8 cellular contexts compared by ENCODE assay signal in genomic region chr1:21324368-21325137, GRCh38. TPM values are rescaled to one million over a fixed set of nuclear protein-coding genes. Genes with fewer than 3 reads are reported as not detected.
DNase-seq lines count a peak whose midpoint lies in the region; ATAC-seq and TF ChIP-seq lines count a peak whose summit lies in the region.

No MANE protein-coding gene starts in this region.

- intact Hi-C loops in activated T-helper 2 cell treated with anti-CD3 and anti-CD28 coated beads, Interferon-gamma antibody, Interleukin-2, Interleukin-4, amounts not matched to agents 10 μg/mL and 5 μg/mL and 100 μg/mL, durations not matched to agents 14 hours and 24 hours and 36 hours (cut with micrococcal nuclease), result loop anchor here (1.0 kb wide), 3 partner anchors 10 to 30 kb away; no protein-coding TSS in a partner anchor

- in situ Hi-C loops in GM23248 (cut with MboI), result no loop called here

- no peaks in the 10 kb centered on the region for H3K9me3 ChIP-seq in GM23248 (ENCODE audit: low read depth)
- H3K9me3 ChIP-seq in gastroesophageal sphincter, result no peaks in the 10 kb centered on the region

- no peak for TF ChIP-seq CTCF in gastroesophageal sphincter (IDR thresholded peaks at IDR 0.05)

- peak overlapping the region; percentile 54 for H3K4me2 ChIP-seq in GM23248 (ENCODE audit: unreplicated experiment)

- H3K27me3 Mint-ChIP-seq in activated T-helper 2 cell treated with anti-CD3 and anti-CD28 coated beads, Interferon-gamma antibody, Interleukin-2, Interleukin-4, amounts not matched to agents 10 μg/mL and 5 μg/mL and 100 μg/mL, durations not matched to agents 14 hours and 24 hours and 36 hours (ENCODE audit: low read depth), result no peaks in the 10 kb centered on the region

- no peaks in the 10 kb centered on the region for H3K27me3 ChIP-seq in GM23248 (replicated peaks; ENCODE audit: insufficient read depth)
- no peaks in the 10 kb centered on the region for H3K27me3 ChIP-seq in gastroesophageal sphincter

- H3K36me3 Mint-ChIP-seq in activated T-helper 2 cell treated with anti-CD3 and anti-CD28 coated beads, Interferon-gamma antibody, Interleukin-2, Interleukin-4, amounts not matched to agents 10 μg/mL and 5 μg/mL and 100 μg/mL, durations not matched to agents 14 hours and 24 hours and 36 hours (ENCODE audit: low read depth), result peaks cover 24% of the 10 kb centered on the region

- H3K4me1 ChIP-seq in GM23248 (ENCODE audit: insufficient read depth), result peaks cover 59% of the 10 kb centered on the region
- peaks cover 4 to 95% (median 73%) of the 10 kb centered on the region in 3 donors for H3K4me1 ChIP-seq in gastroesophageal sphincter

- peak overlapping the region; percentile 60 for H3K4me3 Mint-ChIP-seq in activated T-helper 2 cell treated with anti-CD3 and anti-CD28 coated beads, Interferon-gamma antibody, Interleukin-2, Interleukin-4, amounts not matched to agents 10 μg/mL and 5 μg/mL and 100 μg/mL, durations not matched to agents 14 hours and 24 hours and 36 hours (ENCODE audit: low read depth)

- peaks cover 32% of the 10 kb centered on the region for H3F3A ChIP-seq in GM23248 (ENCODE audit: insufficient read depth)

- H3K9ac ChIP-seq in GM23248, result peak overlapping the region; percentile 67

- H3K27ac ChIP-seq in GM23248 (peak overlapping the region; percentile 91), gastroesophageal sphincter (peak overlapping the region; percentile 54 to 94 (median 86))

- H3K9me3 Mint-ChIP-seq in activated T-helper 2 cell treated with anti-CD3 and anti-CD28 coated beads, Interferon-gamma antibody, Interleukin-2, Interleukin-4, amounts not matched to agents 10 μg/mL and 5 μg/mL and 100 μg/mL, durations not matched to agents 14 hours and 24 hours and 36 hours, result no peaks in the 10 kb centered on the region

- H3K36me3 ChIP-seq in GM23248 (ENCODE audit: low read depth) (no peaks in the 10 kb centered on the region), gastroesophageal sphincter (no peaks in the 10 kb centered on the region)

- ATAC-seq in gastroesophageal sphincter, result peak; percentile 83

- no peak for TF ChIP-seq POLR2A in gastroesophageal sphincter (IDR thresholded peaks at IDR 0.05)

- H3K27ac Mint-ChIP-seq in activated T-helper 2 cell treated with anti-CD3 and anti-CD28 coated beads, Interferon-gamma antibody, Interleukin-2, Interleukin-4, amounts not matched to agents 10 μg/mL and 5 μg/mL and 100 μg/mL, durations not matched to agents 14 hours and 24 hours and 36 hours, result peak overlapping the region; percentile 93

- WGBS in GM23248 (ENCODE audit: low coverage in 1 of 2, low lambda C conversion rate in 2 of 2, missing lambda C conversion rate in 2 of 2), 2 experiments, result 0 to 2% methylated on average over 14 of the region's 14 CpGs
- 3 to 18% methylated on average over 4 to 5 of the region's 14 CpGs for WGBS in gastroesophageal sphincter (ENCODE audit: low coverage in 1 of 2), 2 donors

- no peaks in the 10 kb centered on the region for H4K20me1 ChIP-seq in GM23248 (ENCODE audit: insufficient read depth)

- peak overlapping the region; percentile 35; the same call in 1 of the 2 replicates for H3K4me3 ChIP-seq in GM23248
- H3K4me3 ChIP-seq in gastroesophageal sphincter, result peak overlapping the region in 1 of 2 donors; percentile 8

- no peak overlapping the region for H2AFZ ChIP-seq in GM23248

- H3K79me2 ChIP-seq in GM23248 (ENCODE audit: insufficient read depth), result peaks cover 66% of the 10 kb centered on the region

- TF ChIP-seq EP300 in gastroesophageal sphincter (IDR thresholded peaks at IDR 0.05), result no peak

- DNase-seq in GM23248 (peak; percentile 95), OCI-M2 (lab: John Stamatoyannopoulos, UW; ENCODE audit: unreplicated experiment) (peak; percentile 62), pulmonary artery endothelial cell (ENCODE audit: low read depth, low spot score) (peak; percentile 78), ureter (ENCODE audit: low spot score) (peak; percentile 82), SKM-1 treated with dmso at 0.1 percent for 144 hours (lab: John Stamatoyannopoulos, UW; ENCODE audit: unreplicated experiment) (no peak), cortex of kidney (lab: John Stamatoyannopoulos, UW) (no peak)
- DNase-seq in activated T-helper 2 cell treated with anti-CD3 and anti-CD28 coated beads, Interferon-gamma antibody, Interleukin-2, Interleukin-4, amounts not matched to agents 10 μg/mL and 5 μg/mL and 100 μg/mL, durations not matched to agents 14 hours and 24 hours and 36 hours (ENCODE audit: low spot score), result no peak

- no peaks in the 10 kb centered on the region for H3K9me2 ChIP-seq in GM23248 (ENCODE audit: insufficient read depth)

- peaks cover 63% of the 10 kb centered on the region for H3K4me1 Mint-ChIP-seq in activated T-helper 2 cell treated with anti-CD3 and anti-CD28 coated beads, Interferon-gamma antibody, Interleukin-2, Interleukin-4, amounts not matched to agents 10 μg/mL and 5 μg/mL and 100 μg/mL, durations not matched to agents 14 hours and 24 hours and 36 hours (ENCODE audit: low read depth)

RNA-seq across cellular contexts. Expression of gene ECE1, which starts 34.3 kb away (rescaled TPM):
- total RNA-seq in GM23248 (2014; rRNA removed; shearing (Covaris generic)), result 100 and 124 TPM in 2 replicates
- 82.3 and 84.2 TPM in 2 replicates for polyA plus RNA-seq in GM23248 (2016; fragmentation: Nextera tagmentation; extraction: Ambion mirVana)
- total RNA-seq in activated T-helper 2 cell treated with anti-CD3 and anti-CD28 coated beads, Interferon-gamma antibody, Interleukin-2, Interleukin-4, amounts not matched to agents 10 μg/mL and 5 μg/mL and 100 μg/mL, durations not matched to agents 14 hours and 24 hours and 36 hours, result 94.1 and 97.0 TPM in 2 replicates
- total RNA-seq in gastroesophageal sphincter, result 10 to 100 TPM; 68.3 to 94.7 (median 69.9) TPM
- 371 and 382 TPM in 2 replicates for total RNA-seq in pulmonary artery endothelial cell
- total RNA-seq in ureter, result 131 TPM

Comparison
In these comparisons a context has a peak if more than half of its experiments do, and no peak if none do; other contexts are left out.
1. DNase-seq: peak in GM23248 (single experiment), OCI-M2 (single experiment), pulmonary artery endothelial cell (single experiment) and ureter (single experiment); none in activated T-helper 2 cell treated with anti-CD3 and anti-CD28 coated beads, Interferon-gamma antibody, Interleukin-2, Interleukin-4, amounts not matched to agents 10 μg/mL and 5 μg/mL and 100 μg/mL, durations not matched to agents 14 hours and 24 hours and 36 hours (single experiment), SKM-1 treated with dmso at 0.1 percent for 144 hours (single experiment) and cortex of kidney (single experiment).